In the genomic region with DNA sequence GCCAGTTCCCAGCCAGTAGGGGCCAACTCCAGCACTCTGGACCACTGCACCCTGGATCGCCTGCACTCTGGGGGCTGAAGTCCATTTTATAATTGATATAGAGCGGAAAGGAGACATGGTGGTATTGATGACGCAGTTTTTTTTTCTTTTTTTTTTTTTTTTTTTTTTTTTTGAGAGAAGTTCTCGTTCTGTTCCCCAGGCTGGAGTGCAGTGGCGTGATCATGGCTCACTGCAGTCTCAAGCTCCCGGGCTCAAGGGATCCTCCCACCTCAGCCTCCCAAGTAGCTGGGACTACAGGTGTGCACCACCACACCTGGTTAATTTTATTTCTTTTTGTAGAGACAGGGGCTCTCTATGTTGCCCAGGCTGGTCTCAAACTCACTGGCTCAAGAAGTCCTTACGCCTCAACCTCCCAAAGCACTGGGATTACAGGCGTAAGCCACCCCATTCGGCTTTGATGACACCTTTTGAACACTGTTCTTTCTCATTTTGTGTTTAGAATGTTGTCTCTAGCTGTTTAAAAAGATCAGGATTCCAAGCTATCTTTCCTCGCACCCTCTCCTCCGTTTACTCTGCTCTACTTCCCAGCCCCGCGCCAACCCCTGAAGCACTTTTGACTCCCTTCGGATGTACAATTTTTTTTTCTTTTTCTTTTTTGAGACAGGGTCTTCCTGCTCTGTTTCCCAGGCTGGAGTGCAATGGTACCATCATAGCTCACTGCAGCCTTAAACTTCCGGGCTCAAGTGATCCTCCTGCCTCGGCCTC, we compare ENCODE assay signal across 10 cellular contexts. TPM values are rescaled to one million over a fixed set of nuclear protein-coding genes. Genes with fewer than 3 reads are reported as not detected.
DNase-seq lines count a peak whose midpoint lies in the region; ATAC-seq and TF ChIP-seq lines count a peak whose summit lies in the region.
"Had no signal": no experiment of that assay in that cellular context is flagged by ENCODE, and none has a peak within 500 bp of the region (broad histone marks: within the 10 kb centered on the region; RNA-seq: fewer than 3 reads in every experiment).

No MANE protein-coding gene starts in this region.

- no peaks in the 10 kb centered on the region for H3K36me3 ChIP-seq in uterus
- no peaks in the 10 kb centered on the region for H3K36me3 ChIP-seq in A673 (ENCODE audit: insufficient read depth, low read length, poor library complexity, severe bottlenecking)
- H3K36me3 ChIP-seq: brain microvascular endothelial cell had no signal

- TF ChIP-seq CTCF in uterus (IDR thresholded peaks at IDR 0.05) (no peak), A673 (conservative IDR thresholded peaks at IDR 0.05; ENCODE audit: low read depth, low read length) (no peak)

- peak overlapping the region; percentile 81 for H3K4me3 Mint-ChIP-seq in activated naive CD8-positive, alpha-beta T cell treated with anti-CD3 and anti-CD28 coated beads, Interleukin-2, amount 50 U/mL, for 24 hours

- peaks cover 60% of the 10 kb centered on the region for H3K4me1 Mint-ChIP-seq in activated naive CD8-positive, alpha-beta T cell treated with anti-CD3 and anti-CD28 coated beads, Interleukin-2, amount 50 U/mL, for 24 hours

- H3K27ac Mint-ChIP-seq in activated naive CD8-positive, alpha-beta T cell treated with anti-CD3 and anti-CD28 coated beads, Interleukin-2, amount 50 U/mL, for 24 hours: peak overlapping the region; percentile 94

- no peaks in the 10 kb centered on the region for H3K27me3 ChIP-seq in mononuclear cell (ENCODE audit: insufficient read depth, low read length)
- no peaks in the 10 kb centered on the region for H3K27me3 ChIP-seq in uterus
- H3K27me3 ChIP-seq in A673 (replicated peaks; ENCODE audit: insufficient read depth, low read depth, low read length, poor library complexity): no peaks in the 10 kb centered on the region
- H3K27me3 ChIP-seq: brain microvascular endothelial cell had no signal

- no peaks in the 10 kb centered on the region for H3K9me3 Mint-ChIP-seq in activated naive CD8-positive, alpha-beta T cell treated with anti-CD3 and anti-CD28 coated beads, Interleukin-2, amount 50 U/mL, for 24 hours

- H3K4me1 ChIP-seq in mononuclear cell (ENCODE audit: insufficient read depth, low read length): peaks cover 63% of the 10 kb centered on the region
- H3K4me1 ChIP-seq in uterus: no peaks in the 10 kb centered on the region
- H3K4me1 ChIP-seq in A673 (ENCODE audit: insufficient read depth, low read length, poor library complexity, severe bottlenecking): no peaks in the 10 kb centered on the region

- BruUV-seq in A673 (replicated peaks; lab: Mats Ljungman, UMichigan): no TSS peak

- no peak for ATAC-seq in Right ventricle myocardium superior (ENCODE audit: poor library complexity)
- ATAC-seq in activated naive CD8-positive, alpha-beta T cell treated with anti-CD3 and anti-CD28 coated beads, Interleukin-2, amount 50 U/mL, for 24 hours: no peak

- H3K27ac ChIP-seq in uterus (peak overlapping the region; percentile 74 to 77), A673 (ENCODE audit: low read depth, low read length, poor library complexity, severe bottlenecking) (no peak overlapping the region)
- H3K27ac ChIP-seq: brain microvascular endothelial cell, C4-2B had no signal

- no peaks in the 10 kb centered on the region for H3K9me3 ChIP-seq in mononuclear cell (ENCODE audit: low read depth, low read length)
- H3K9me3 ChIP-seq in uterus: no peaks in the 10 kb centered on the region
- no peaks in the 10 kb centered on the region for H3K9me3 ChIP-seq in A673 (ENCODE audit: low read depth, low read length, poor library complexity, severe bottlenecking)

- peak overlapping the region; percentile 64 for H3K4me3 ChIP-seq in mononuclear cell (ENCODE audit: low read length)
- H3K4me3 ChIP-seq in uterus: peak overlapping the region in 1 of 2 donors; percentile 15
- no peak overlapping the region for H3K4me3 ChIP-seq in A673 (ENCODE audit: low read depth, low read length, poor library complexity, severe bottlenecking)

- DNase-seq in cardiac septum (ENCODE audit: low spot score) (peak; percentile 63), Right ventricle myocardium superior (no peak), uterus (no peak), AG20443 (ENCODE audit: low spot score) (no peak), A673 (ENCODE audit: low spot score) (no peak), islet precursor cell (no peak)
- no peak for DNase-seq in activated naive CD8-positive, alpha-beta T cell treated with anti-CD3 and anti-CD28 coated beads, Interleukin-2, amount 50 U/mL, for 24 hours
- DNase-seq: brain microvascular endothelial cell had no signal

- H3K27me3 Mint-ChIP-seq in activated naive CD8-positive, alpha-beta T cell treated with anti-CD3 and anti-CD28 coated beads, Interleukin-2, amount 50 U/mL, for 24 hours: no peaks in the 10 kb centered on the region

- no peak for TF ChIP-seq POLR2A in uterus (IDR thresholded peaks at IDR 0.05)

- POLR2A ChIA-PET in A673 (lab: Charles Lee; ENCODE audit: low non-redundant PET): no interaction called here

- CTCF ChIA-PET in A673 (lab: Charles Lee): no interaction called here

- H3K36me3 Mint-ChIP-seq in activated naive CD8-positive, alpha-beta T cell treated with anti-CD3 and anti-CD28 coated beads, Interleukin-2, amount 50 U/mL, for 24 hours (ENCODE audit: low read depth): peaks cover 6% of the 10 kb centered on the region

- intact Hi-C loops in cardiac septum (cut with DNase I) (loop anchor here (5.0 kb wide), 2 partner anchors 60 to 80 kb away; no protein-coding TSS in a partner anchor), Right ventricle myocardium superior (cut with DNase I) (no loop called here), uterus (cut with DNase I; ENCODE audit: low total_unique reads) (no loop called here), A673 (cut with micrococcal nuclease; ENCODE audit: unreplicated experiment) (no loop called here)

RNA-seq across cellular contexts. Expression of a gene that starts 1.0 kb away (rescaled TPM):
- total RNA-seq in cardiac septum (5.0 TPM), Right ventricle myocardium superior (4.2 TPM), mononuclear cell (32.6 TPM), uterus (10 to 100 TPM in 1 of 4 donors, 1 to 10 TPM in 2, under 1 TPM in 1; 0.29 to 19.0 (median 8.2) TPM), A673 (2021) (not detected in 2 replicates)

RNA-seq across cellular contexts. Expression of a gene that starts 46.2 kb away (rescaled TPM):
- total RNA-seq in cardiac septum: not detected
- not detected for total RNA-seq in Right ventricle myocardium superior
- 0.73 TPM for total RNA-seq in mononuclear cell
- 1 to 10 TPM in 1 of 4 donors, not detected in 3; 5.1 TPM for total RNA-seq in uterus
- total RNA-seq in A673 (2021): not detected in 2 replicates
